Comparison of ENCODE assay signal across 22 cellular contexts in genomic region chr1:2215329-2215728, GRCh38. TPM values are rescaled to one million over a fixed set of nuclear protein-coding genes. Genes with fewer than 3 reads are reported as not detected.
DNase-seq lines count a peak whose midpoint lies in the region; ATAC-seq and TF ChIP-seq lines count a peak whose summit lies in the region.
"Had no signal": no experiment of that assay in that cellular context is flagged by ENCODE, and none has a peak within 500 bp of the region (broad histone marks: within the 10 kb centered on the region; RNA-seq: fewer than 3 reads in every experiment).

No MANE protein-coding gene starts in this region.

- no peaks in the 10 kb centered on the region for H3K9me3 Mint-ChIP-seq in type B pancreatic cell
- H3K9me3 Mint-ChIP-seq: activated naive CD8-positive, alpha-beta T cell treated with anti-CD3 and anti-CD28 coated beads for 36 hours; activated T-helper 2 cell treated with anti-CD3 and anti-CD28 coated beads, Interferon-gamma antibody, Interleukin-2, Interleukin-4, amounts not matched to agents 10 μg/mL and 5 μg/mL and 100 μg/mL, durations not matched to agents 14 hours and 24 hours and 36 hours had no signal

- H3K36me3 ChIP-seq in right atrium auricular region (no peaks in the 10 kb centered on the region), rectal smooth muscle tissue (ENCODE audit: control insufficient read depth, insufficient read depth, low read length) (no peaks in the 10 kb centered on the region), mesenchymal stem cell (ENCODE audit: control insufficient read depth in 1 of 2, insufficient read depth in 2 of 2, low read depth in 1 of 2, low read length in 2 of 2) (no peaks in the 10 kb centered on the region)
- H3K36me3 ChIP-seq: neutrophil had no signal

- peak overlapping the region in 1 of 2 experiments; percentile 23 for H2BK12ac ChIP-seq in mesenchymal stem cell (ENCODE audit: low read length in 2 of 2)

- no peak for ATAC-seq in HG02884 (IDR thresholded peaks at IDR 0.05; ENCODE audit: unreplicated experiment)
- ATAC-seq: Panc1; stimulated activated memory B cell treated with anti-CD40 and anti-IgM and Interleukin-4, amounts not matched to agents 10 μg/mL and 1 μg/mL and 100 μg/mL, for 72 hours had no signal

- no peak overlapping the region for H2AFZ ChIP-seq in mesenchymal stem cell (ENCODE audit: low read depth, low read length)

- no peak overlapping the region for H4K91ac ChIP-seq in mesenchymal stem cell (ENCODE audit: low read length)

- H3K9ac ChIP-seq in rectal smooth muscle tissue (ENCODE audit: low read length) (no peak overlapping the region), mesenchymal stem cell (ENCODE audit: low read length) (no peak overlapping the region)

- no peaks in the 10 kb centered on the region for H3K27me3 Mint-ChIP-seq in type B pancreatic cell
- H3K27me3 Mint-ChIP-seq: activated CD4-positive, alpha-beta memory T cell treated with anti-CD3 and anti-CD28 coated beads for 36 hours; activated naive CD8-positive, alpha-beta T cell treated with anti-CD3 and anti-CD28 coated beads for 36 hours; stimulated activated memory B cell treated with anti-CD40 and anti-IgM and Interleukin-4, amounts not matched to agents 10 μg/mL and 1 μg/mL and 100 μg/mL, for 72 hours had no signal

- no peak overlapping the region for H2BK120ac ChIP-seq in mesenchymal stem cell (ENCODE audit: low read depth, low read length)

- no peaks in the 10 kb centered on the region for H3K27me3 ChIP-seq in right atrium auricular region
- no peaks in the 10 kb centered on the region for H3K27me3 ChIP-seq in rectal smooth muscle tissue (ENCODE audit: control insufficient read depth, insufficient read depth, low read length)
- H3K27me3 ChIP-seq in mesenchymal stem cell (ENCODE audit: control insufficient read depth in 1 of 2, insufficient read depth in 1 of 2, low read length in 2 of 2) = no peaks in the 10 kb centered on the region

- no peak overlapping the region for H3K4me2 ChIP-seq in mesenchymal stem cell (ENCODE audit: low read length, poor library complexity, severe bottlenecking)

- H3K4me3 Mint-ChIP-seq in type B pancreatic cell = no peak overlapping the region
- H3K4me3 Mint-ChIP-seq: activated CD4-positive, alpha-beta memory T cell treated with anti-CD3 and anti-CD28 coated beads for 36 hours; activated naive CD8-positive, alpha-beta T cell treated with anti-CD3 and anti-CD28 coated beads for 36 hours; H9; stimulated activated memory B cell treated with anti-CD40 and anti-IgM and Interleukin-4, amounts not matched to agents 10 μg/mL and 1 μg/mL and 100 μg/mL, for 72 hours had no signal

- no peaks in the 10 kb centered on the region for H3K36me3 Mint-ChIP-seq in type B pancreatic cell
- H3K36me3 Mint-ChIP-seq: activated CD4-positive, alpha-beta memory T cell treated with anti-CD3 and anti-CD28 coated beads for 36 hours; activated naive CD8-positive, alpha-beta T cell treated with anti-CD3 and anti-CD28 coated beads for 36 hours; stimulated activated memory B cell treated with anti-CD40 and anti-IgM and Interleukin-4, amounts not matched to agents 10 μg/mL and 1 μg/mL and 100 μg/mL, for 72 hours had no signal

- DNase-seq in coronary artery (ENCODE audit: low spot score) (no peak), right atrium auricular region (ENCODE audit: low spot score) (no peak), type B pancreatic cell (ENCODE audit: extremely low spot score, unreplicated experiment) (peak; percentile 69), mesenchymal stem cell (no peak), GM20000 (ENCODE audit: low spot score) (no peak)
- DNase-seq: activated CD4-positive, alpha-beta memory T cell treated with anti-CD3 and anti-CD28 coated beads for 36 hours; activated naive CD8-positive, alpha-beta T cell treated with anti-CD3 and anti-CD28 coated beads for 36 hours; Calu3; effector CD8-positive, alpha-beta T cell; foreskin melanocyte; H9; Kasumi-1; NCI-H1694; NCI-H510A treated with DMSO at 0.1 percent for 48 hours; stimulated activated CD4-positive, alpha-beta T cell treated with anti-CD3 and anti-CD28 coated beads, Interleukin-2, amount 100 ng/mL, for 48 hours had no signal

- H3K27ac ChIP-seq in coronary artery (peak overlapping the region; percentile 90 to 100), right atrium auricular region (peak overlapping the region; percentile 97 to 98), rectal smooth muscle tissue (ENCODE audit: low read depth, low read length) (peak overlapping the region; percentile 97), mesenchymal stem cell (ENCODE audit: low read length, poor library complexity, severe bottlenecking) (no peak overlapping the region)
- H3K27ac ChIP-seq: neutrophil had no signal

- H2AK5ac ChIP-seq in mesenchymal stem cell (ENCODE audit: low read length, severe bottlenecking) = no peak overlapping the region

- no peak overlapping the region for H3K14ac ChIP-seq in mesenchymal stem cell (ENCODE audit: low read length in 2 of 2)

- H2BK5ac ChIP-seq in mesenchymal stem cell (ENCODE audit: low read depth, low read length, poor library complexity, severe bottlenecking) = no peak overlapping the region

- H3K23ac ChIP-seq in mesenchymal stem cell (ENCODE audit: low read length in 2 of 2) = no peak overlapping the region

- peaks cover 3% of the 10 kb centered on the region for H3K79me1 ChIP-seq in mesenchymal stem cell (replicated peaks; ENCODE audit: low read length, poor library complexity, severe bottlenecking)

- H3K18ac ChIP-seq in mesenchymal stem cell (ENCODE audit: low read depth in 1 of 2, low read length in 2 of 2) = no peak overlapping the region

- TF ChIP-seq CTCF in coronary artery (IDR thresholded peaks at IDR 0.05) = no peak
- no peak for TF ChIP-seq CTCF in right atrium auricular region (IDR thresholded peaks at IDR 0.05)
- TF ChIP-seq CTCF in type B pancreatic cell (conservative IDR thresholded peaks at IDR 0.05) = no peak
- TF ChIP-seq CTCF in GM20000 (IDR thresholded peaks at IDR 0.05; ENCODE audit: extremely low read depth, missing control alignments) = no peak

- no peak overlapping the region for H3K4ac ChIP-seq in mesenchymal stem cell (ENCODE audit: low read depth in 1 of 2, low read length in 2 of 2)

- H2BK15ac ChIP-seq in mesenchymal stem cell (ENCODE audit: low read depth, poor library complexity, severe bottlenecking) = no peak overlapping the region

- H3K27ac Mint-ChIP-seq in type B pancreatic cell = no peak overlapping the region
- H3K27ac Mint-ChIP-seq: activated CD4-positive, alpha-beta memory T cell treated with anti-CD3 and anti-CD28 coated beads for 36 hours; activated naive CD8-positive, alpha-beta T cell treated with anti-CD3 and anti-CD28 coated beads for 36 hours; activated T-helper 2 cell treated with anti-CD3 and anti-CD28 coated beads, Interferon-gamma antibody, Interleukin-2, Interleukin-4, amounts not matched to agents 10 μg/mL and 5 μg/mL and 100 μg/mL, durations not matched to agents 14 hours and 24 hours and 36 hours; H9; stimulated activated memory B cell treated with anti-CD40 and anti-IgM and Interleukin-4, amounts not matched to agents 10 μg/mL and 1 μg/mL and 100 μg/mL, for 72 hours had no signal

- H3K4me1 ChIP-seq in right atrium auricular region = peaks cover 0 to 36% of the 10 kb centered on the region in 2 donors
- H3K4me1 ChIP-seq in rectal smooth muscle tissue (ENCODE audit: control insufficient read depth, insufficient read depth, low read length) = peaks cover 27% of the 10 kb centered on the region
- H3K4me1 ChIP-seq in mesenchymal stem cell (ENCODE audit: control insufficient read depth, insufficient read depth, low read depth, low read length) = peaks cover 37% of the 10 kb centered on the region

- no peak overlapping the region for H3K4me3 ChIP-seq in coronary artery
- no peak overlapping the region for H3K4me3 ChIP-seq in right atrium auricular region
- no peak overlapping the region for H3K4me3 ChIP-seq in rectal smooth muscle tissue (ENCODE audit: low read length)
- H3K4me3 ChIP-seq in mesenchymal stem cell (ENCODE audit: insufficient read depth in 1 of 2, low read depth in 1 of 2, low read length in 2 of 2) = no peak overlapping the region
- H3K4me3 ChIP-seq: lung had no signal

- H4K8ac ChIP-seq in mesenchymal stem cell (ENCODE audit: low read length) = no peak overlapping the region

- WGBS in mesenchymal stem cell = 96% methylated on average over 14 of the region's 14 CpGs

- H3K4me1 Mint-ChIP-seq in type B pancreatic cell (ENCODE audit: unreplicated experiment) = no peaks in the 10 kb centered on the region
- H3K4me1 Mint-ChIP-seq: activated naive CD8-positive, alpha-beta T cell treated with anti-CD3 and anti-CD28 coated beads for 36 hours; stimulated activated memory B cell treated with anti-CD40 and anti-IgM and Interleukin-4, amounts not matched to agents 10 μg/mL and 1 μg/mL and 100 μg/mL, for 72 hours had no signal

- H3K9me3 ChIP-seq in right atrium auricular region = no peaks in the 10 kb centered on the region
- H3K9me3 ChIP-seq in mesenchymal stem cell (ENCODE audit: control insufficient read depth, low read length) = no peaks in the 10 kb centered on the region
- H3K9me3 ChIP-seq: neutrophil had no signal

RNA-seq across cellular contexts. Expression of gene SKI, which starts 12.8 kb away (rescaled TPM):
- total RNA-seq in right atrium auricular region (10 to 100 TPM; 36.7 to 57.2 TPM), type B pancreatic cell (ENCODE audit: low replicate concordance) (52.7 and 55.7 TPM in 2 replicates)
- polyA plus RNA-seq in mesenchymal stem cell (2013, experiment 1 of 2) = 43.3 TPM
- polyA plus RNA-seq in mesenchymal stem cell (2013, experiment 2 of 2) = 44.2 TPM

RNA-seq across cellular contexts. Expression of gene FAAP20, which starts 20.8 kb away (rescaled TPM):
- total RNA-seq in right atrium auricular region (10 to 100 TPM; 18.5 to 24.3 TPM), type B pancreatic cell (ENCODE audit: low replicate concordance) (45.8 and 73.8 TPM in 2 replicates)
- polyA plus RNA-seq in mesenchymal stem cell (2013, experiment 1 of 2) = 84.5 TPM
- polyA plus RNA-seq in mesenchymal stem cell (2013, experiment 2 of 2) = 86.1 TPM
